ENCODE assay signal across 8 cellular contexts in genomic region chr10:92087750-92088395, GRCh38.
DNase-seq lines count a peak whose midpoint lies in the region; ATAC-seq, FAIRE-seq and TF ChIP-seq lines count a peak whose summit lies in the region.

No MANE protein-coding gene starts in this region.

- WGBS in hepatocyte (ENCODE audit: low lambda C conversion rate, missing lambda C conversion rate): 6% methylated on average over 7 of the region's 7 CpGs
- 11% methylated on average over 7 of the region's 7 CpGs for WGBS in smooth muscle cell (ENCODE audit: low lambda C conversion rate)

- H3F3A ChIP-seq in smooth muscle cell (ENCODE audit: low read depth): no peaks in the 10 kb centered on the region

- H3K9me3 Mint-ChIP-seq in T-cell (no peaks in the 10 kb centered on the region), astrocyte (ENCODE audit: unreplicated experiment) (no peaks in the 10 kb centered on the region)

- H3K36me3 Mint-ChIP-seq in T-cell: no peaks in the 10 kb centered on the region
- H3K36me3 Mint-ChIP-seq in astrocyte (ENCODE audit: low read depth, unreplicated experiment): no peaks in the 10 kb centered on the region

- H3K4me1 Mint-ChIP-seq in T-cell: peaks cover 0 to 4% (median 0%) of the 10 kb centered on the region in 3 donors
- H3K4me1 Mint-ChIP-seq in astrocyte (ENCODE audit: low read depth, unreplicated experiment): peaks cover 6% of the 10 kb centered on the region

- H4K20me1 ChIP-seq in astrocyte (ENCODE audit: insufficient read depth, low read length) (no peaks in the 10 kb centered on the region), hepatocyte (ENCODE audit: insufficient read depth, poor library complexity, severe bottlenecking) (no peaks in the 10 kb centered on the region), smooth muscle cell (ENCODE audit: low read depth) (no peaks in the 10 kb centered on the region)

- H3K4me2 ChIP-seq in astrocyte (ENCODE audit: low read length): no peak overlapping the region
- peak overlapping the region; percentile 5 for H3K4me2 ChIP-seq in hepatocyte
- H3K4me2 ChIP-seq in smooth muscle cell: no peak overlapping the region

- POLR2A ChIA-PET in T-cell (lab: Charles Lee): interaction anchor here (0.6 kb wide), 3 partner anchors 24 to 348 kb away, joined by 5 to 6 read pairs (median 6); no protein-coding TSS in a partner anchor

- CTCF ChIA-PET in T-cell (lab: Charles Lee): interaction anchor here (0.6 to 1.4 kb wide), 13 partner anchors 10 to 1428 kb away, joined by 3 to 8 read pairs (median 5); no protein-coding TSS in a partner anchor

- no peak overlapping the region for H3K4me3 Mint-ChIP-seq in T-cell
- H3K4me3 Mint-ChIP-seq in astrocyte (ENCODE audit: unreplicated experiment): no peak overlapping the region

- no peak overlapping the region for H3K4me3 ChIP-seq in astrocyte (ENCODE audit: insufficient read depth, low read depth, low read length)
- no peak overlapping the region for H3K4me3 ChIP-seq in hepatocyte
- no peak overlapping the region for H3K4me3 ChIP-seq in smooth muscle cell

- DNase-seq in activated gamma-delta T cell treated with Interleukin-2 at 50 U/mL for 16 hours: peak; percentile 30
- no peak for DNase-seq in activated gamma-delta T cell (lab: John Stamatoyannopoulos, UW)
- peak; percentile 85 for DNase-seq in NCI-H1436 (lab: John Stamatoyannopoulos, UW)
- peak; percentile 7 to 55 (median 34) for DNase-seq in T-cell
- DNase-seq in astrocyte (ENCODE audit: low read depth): peak; percentile 62
- DNase-seq in hepatocyte (ENCODE audit: low spot score): peak; percentile 84
- DNase-seq in smooth muscle cell (lab: John Stamatoyannopoulos, UW; ENCODE audit: unreplicated experiment): no peak

- no peaks in the 10 kb centered on the region for H3K79me2 ChIP-seq in astrocyte (ENCODE audit: insufficient read depth, low read length)
- H3K79me2 ChIP-seq in hepatocyte: no peaks in the 10 kb centered on the region
- no peaks in the 10 kb centered on the region for H3K79me2 ChIP-seq in smooth muscle cell (ENCODE audit: low read depth)

- H3K9ac ChIP-seq in astrocyte (ENCODE audit: low read length) (no peak overlapping the region), smooth muscle cell (ENCODE audit: low read depth) (no peak overlapping the region)

- H3K4me1 ChIP-seq in astrocyte (ENCODE audit: insufficient read depth, low read length) (no peaks in the 10 kb centered on the region), hepatocyte (ENCODE audit: insufficient read depth) (peaks cover 4% of the 10 kb centered on the region), smooth muscle cell (ENCODE audit: low read depth) (no peaks in the 10 kb centered on the region)

- FAIRE-seq in astrocyte (lab: Jason Lieb, UNC): peak; percentile 29

- H3K27me3 Mint-ChIP-seq in T-cell (no peaks in the 10 kb centered on the region), astrocyte (ENCODE audit: low read depth, unreplicated experiment) (no peaks in the 10 kb centered on the region)

- H3K27ac ChIP-seq in astrocyte (ENCODE audit: low read depth, low read length) (no peak overlapping the region), hepatocyte (no peak overlapping the region), smooth muscle cell (ENCODE audit: low read depth) (no peak overlapping the region)

- ATAC-seq in HG02840 (IDR thresholded peaks at IDR 0.05; ENCODE audit: low FRiP score, unreplicated experiment): peak; percentile 79
- ATAC-seq in T-cell (replicated peaks in 1 of 4): peak; percentile 72 to 90 (median 88)

- H3K27me3 ChIP-seq in astrocyte (ENCODE audit: insufficient read depth, low read length): no peaks in the 10 kb centered on the region
- no peaks in the 10 kb centered on the region for H3K27me3 ChIP-seq in hepatocyte
- no peaks in the 10 kb centered on the region for H3K27me3 ChIP-seq in smooth muscle cell (ENCODE audit: low read depth)

- H3K9me3 ChIP-seq in astrocyte (ENCODE audit: insufficient read depth, low read depth, low read length): no peaks in the 10 kb centered on the region
- H3K9me3 ChIP-seq in hepatocyte (ENCODE audit: low read depth): no peaks in the 10 kb centered on the region
- no peaks in the 10 kb centered on the region for H3K9me3 ChIP-seq in smooth muscle cell (replicated peaks; ENCODE audit: low read depth)

- TF ChIP-seq CTCF in astrocyte (IDR thresholded peaks at IDR 0.05; ENCODE audit: insufficient read depth, low read depth, low read length) (peak; percentile 81), hepatocyte (IDR thresholded peaks at IDR 0.05; ENCODE audit: poor library complexity) (peak; percentile 90), smooth muscle cell (IDR thresholded peaks at IDR 0.05; ENCODE audit: borderline replicate concordance, insufficient read depth, poor library complexity, severe bottlenecking) (peak; percentile 59)

- H2AFZ ChIP-seq in astrocyte (ENCODE audit: low read depth, low read length) (no peak overlapping the region), hepatocyte (no peak overlapping the region), smooth muscle cell (ENCODE audit: low read depth) (no peak overlapping the region)

- H3K27ac Mint-ChIP-seq in T-cell: no peak overlapping the region
- no peak overlapping the region for H3K27ac Mint-ChIP-seq in astrocyte (ENCODE audit: unreplicated experiment)

- H3K9me2 ChIP-seq in hepatocyte (replicated peaks; ENCODE audit: insufficient read depth): no peaks in the 10 kb centered on the region

- H3K36me3 ChIP-seq in astrocyte (ENCODE audit: insufficient read depth, low read length) (no peaks in the 10 kb centered on the region), hepatocyte (replicated peaks; ENCODE audit: insufficient read depth, low read depth) (no peaks in the 10 kb centered on the region), smooth muscle cell (ENCODE audit: low read depth) (no peaks in the 10 kb centered on the region)

Comparison
In these comparisons a context has a peak if more than half of its experiments do, and no peak if none do; other contexts are left out.
1. DNase-seq: peak in activated gamma-delta T cell treated with Interleukin-2 at 50 U/mL for 16 hours (single experiment), NCI-H1436 (single experiment), T-cell (34 of 34), astrocyte (single experiment) and hepatocyte (single experiment); none in activated gamma-delta T cell (single experiment) and smooth muscle cell (single experiment).
2. Peak in every context shown above with its lines, with median percentiles within 50 percentile points of each other: CTCF ChIP-seq.